Comparison of ENCODE assay signal across 19 cellular contexts in the genomic region with DNA sequence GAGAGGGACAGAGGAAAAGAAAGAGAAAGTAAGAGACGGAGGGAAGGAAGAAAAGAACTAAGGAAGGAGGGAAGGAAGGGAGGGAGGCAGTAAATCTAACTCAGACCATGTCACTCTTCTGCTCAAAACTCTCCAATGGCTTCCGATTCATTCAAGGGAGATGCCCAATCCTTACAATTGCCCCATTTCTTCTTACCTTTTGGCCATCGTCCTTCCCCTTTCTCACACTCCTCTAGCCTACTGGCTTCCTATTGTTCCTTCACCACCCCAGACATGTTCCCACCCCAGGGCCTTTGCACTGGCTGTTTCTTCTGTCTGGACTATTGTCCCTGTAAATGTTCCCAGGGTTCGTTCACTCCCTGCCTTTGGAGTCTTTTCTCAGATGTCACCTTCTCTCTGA.
A peak's percentile ranks its signal among the peaks of the same experiment; 100 is the strongest.
DNase-seq lines count a peak whose midpoint lies in the region; ATAC-seq and TF ChIP-seq lines count a peak whose summit lies in the region.
"Had no signal": no experiment of that assay in that cellular context is flagged by ENCODE, and none has a peak within 500 bp of the region (broad histone marks: within the 10 kb centered on the region; RNA-seq: fewer than 3 reads in every experiment).

No MANE protein-coding gene starts in this region.

- no peaks in the 10 kb centered on the region for H3K9me3 Mint-ChIP-seq in activated B cell treated with CpG ODN at 0.5 μM for 24 hours
- H3K9me3 Mint-ChIP-seq in glutamatergic neuron (ENCODE audit: unreplicated experiment) = no peaks in the 10 kb centered on the region
- peaks cover 16% of the 10 kb centered on the region for H3K9me3 Mint-ChIP-seq in natural killer cell treated with Interleukin-12 subunit alpha and Interleukin-12 subunit beta and Interleukin-15 and Interleukin-18, amount 100 ng/mL, for 72 hours
- peaks cover 16% of the 10 kb centered on the region for H3K9me3 Mint-ChIP-seq in activated T-helper 1 cell treated with anti-CD3 and anti-CD28 coated beads, Interleukin-12 subunit alpha, Interleukin-12 subunit beta, Interleukin-2, Interleukin-4 antibody, amounts not matched to agents 30 ng/mL and 10 ng/mL and 1 ng/mL, durations not matched to agents 14 hours and 24 hours and 36 hours
- H3K9me3 Mint-ChIP-seq: CD4-positive, alpha-beta T cell had no signal

- H3K4me3 ChIP-seq in HEK293 (ENCODE audit: low read depth, low read length) = no peak overlapping the region
- H3K4me3 ChIP-seq: A549; BLaER1 treated with 17β-estradiol and CSF1 and Interleukin-3, amounts not matched to agents 10 nM and 100 nM had no signal

- H3K27me3 Mint-ChIP-seq in activated B cell treated with CpG ODN at 0.5 μM for 24 hours (no peaks in the 10 kb centered on the region), glutamatergic neuron (ENCODE audit: unreplicated experiment) (no peaks in the 10 kb centered on the region)
- no peaks in the 10 kb centered on the region for H3K27me3 Mint-ChIP-seq in natural killer cell treated with Interleukin-12 subunit alpha and Interleukin-12 subunit beta and Interleukin-15 and Interleukin-18, amount 100 ng/mL, for 72 hours
- H3K27me3 Mint-ChIP-seq in activated T-helper 1 cell treated with anti-CD3 and anti-CD28 coated beads, Interleukin-12 subunit alpha, Interleukin-12 subunit beta, Interleukin-2, Interleukin-4 antibody, amounts not matched to agents 30 ng/mL and 10 ng/mL and 1 ng/mL, durations not matched to agents 14 hours and 24 hours and 36 hours (ENCODE audit: insufficient read depth) = no peaks in the 10 kb centered on the region
- H3K27me3 Mint-ChIP-seq: B cell; CD4-positive, alpha-beta T cell had no signal

- H3K27ac ChIP-seq in 22Rv1 = peak overlapping the region; percentile 41; the same call in 1 of the 2 replicates
- no peak overlapping the region for H3K27ac ChIP-seq in HEK293 (ENCODE audit: extremely low read depth, low read depth, low read length)
- H3K27ac ChIP-seq: A549; BLaER1 treated with 17β-estradiol and CSF1 and Interleukin-3, amounts not matched to agents 10 nM and 100 nM; C4-2B had no signal

- H3K27ac Mint-ChIP-seq in activated B cell treated with CpG ODN at 0.5 μM for 24 hours = peak overlapping the region; percentile 19
- peak overlapping the region; percentile 13 for H3K27ac Mint-ChIP-seq in glutamatergic neuron (ENCODE audit: unreplicated experiment)
- no peak overlapping the region for H3K27ac Mint-ChIP-seq in natural killer cell treated with Interleukin-12 subunit alpha and Interleukin-12 subunit beta and Interleukin-15 and Interleukin-18, amount 100 ng/mL, for 72 hours
- H3K27ac Mint-ChIP-seq in activated T-helper 1 cell treated with anti-CD3 and anti-CD28 coated beads, Interleukin-12 subunit alpha, Interleukin-12 subunit beta, Interleukin-2, Interleukin-4 antibody, amounts not matched to agents 30 ng/mL and 10 ng/mL and 1 ng/mL, durations not matched to agents 14 hours and 24 hours and 36 hours = no peak overlapping the region
- H3K27ac Mint-ChIP-seq: B cell; CD4-positive, alpha-beta T cell; CD8-positive, alpha-beta T cell had no signal

- POLR2A ChIA-PET in HEK293 (lab: Yijun Ruan, JAX) (no interaction called here), activated B cell treated with CpG ODN at 0.5 μM for 24 hours (lab: Charles Lee) (no interaction called here)

- H3K36me3 Mint-ChIP-seq in activated B cell treated with CpG ODN at 0.5 μM for 24 hours (ENCODE audit: low read depth) (no peaks in the 10 kb centered on the region), glutamatergic neuron (ENCODE audit: unreplicated experiment) (peaks cover 15% of the 10 kb centered on the region)
- no peaks in the 10 kb centered on the region for H3K36me3 Mint-ChIP-seq in natural killer cell treated with Interleukin-12 subunit alpha and Interleukin-12 subunit beta and Interleukin-15 and Interleukin-18, amount 100 ng/mL, for 72 hours
- H3K36me3 Mint-ChIP-seq in activated T-helper 1 cell treated with anti-CD3 and anti-CD28 coated beads, Interleukin-12 subunit alpha, Interleukin-12 subunit beta, Interleukin-2, Interleukin-4 antibody, amounts not matched to agents 30 ng/mL and 10 ng/mL and 1 ng/mL, durations not matched to agents 14 hours and 24 hours and 36 hours (ENCODE audit: low read depth) = no peaks in the 10 kb centered on the region
- H3K36me3 Mint-ChIP-seq: CD8-positive, alpha-beta T cell had no signal

- TF ChIP-seq CTCF in 22Rv1 (IDR thresholded peaks at IDR 0.05) (no peak), HEK293 (tag by site-specific recombination; IDR thresholded peaks at IDR 0.05) (no peak), activated B cell treated with CpG ODN at 0.5 μM for 24 hours (IDR thresholded peaks at IDR 0.05) (no peak), glutamatergic neuron (IDR thresholded peaks at IDR 0.05; ENCODE audit: partially characterized antibody, unreplicated experiment) (no peak)

- H3K4me1 Mint-ChIP-seq in activated B cell treated with CpG ODN at 0.5 μM for 24 hours (no peaks in the 10 kb centered on the region), glutamatergic neuron (ENCODE audit: low read depth, unreplicated experiment) (peaks cover 23% of the 10 kb centered on the region)
- no peaks in the 10 kb centered on the region for H3K4me1 Mint-ChIP-seq in natural killer cell treated with Interleukin-12 subunit alpha and Interleukin-12 subunit beta and Interleukin-15 and Interleukin-18, amount 100 ng/mL, for 72 hours (ENCODE audit: low read depth in 2 of 2)
- no peaks in the 10 kb centered on the region for H3K4me1 Mint-ChIP-seq in activated T-helper 1 cell treated with anti-CD3 and anti-CD28 coated beads, Interleukin-12 subunit alpha, Interleukin-12 subunit beta, Interleukin-2, Interleukin-4 antibody, amounts not matched to agents 30 ng/mL and 10 ng/mL and 1 ng/mL, durations not matched to agents 14 hours and 24 hours and 36 hours (ENCODE audit: low read depth)
- H3K4me1 Mint-ChIP-seq: B cell had no signal

- no peaks in the 10 kb centered on the region for H3K36me3 ChIP-seq in HEK293 (ENCODE audit: control insufficient read depth in 2 of 2, insufficient read depth in 1 of 2, low read length in 2 of 2)
- H3K36me3 ChIP-seq: BLaER1 treated with 17β-estradiol and CSF1 and Interleukin-3, amounts not matched to agents 10 nM and 100 nM had no signal

- H3K4me3 Mint-ChIP-seq in activated B cell treated with CpG ODN at 0.5 μM for 24 hours (no peak overlapping the region), glutamatergic neuron (ENCODE audit: unreplicated experiment) (no peak overlapping the region)
- no peak overlapping the region for H3K4me3 Mint-ChIP-seq in natural killer cell treated with Interleukin-12 subunit alpha and Interleukin-12 subunit beta and Interleukin-15 and Interleukin-18, amount 100 ng/mL, for 72 hours
- no peak overlapping the region for H3K4me3 Mint-ChIP-seq in activated T-helper 1 cell treated with anti-CD3 and anti-CD28 coated beads, Interleukin-12 subunit alpha, Interleukin-12 subunit beta, Interleukin-2, Interleukin-4 antibody, amounts not matched to agents 30 ng/mL and 10 ng/mL and 1 ng/mL, durations not matched to agents 14 hours and 24 hours and 36 hours
- H3K4me3 Mint-ChIP-seq: B cell; CD4-positive, alpha-beta T cell; CD8-positive, alpha-beta T cell had no signal

- ATAC-seq in activated B cell treated with CpG ODN at 0.5 μM for 24 hours (ENCODE audit: low read depth) = no peak
- ATAC-seq in natural killer cell treated with Interleukin-12 subunit alpha and Interleukin-12 subunit beta and Interleukin-15 and Interleukin-18, amount 100 ng/mL, for 72 hours = no peak
- no peak for ATAC-seq in GM19328 (IDR thresholded peaks at IDR 0.05; ENCODE audit: unreplicated experiment)
- ATAC-seq: A549; CD8-positive, alpha-beta T cell had no signal

- intact Hi-C loops in activated B cell treated with CpG ODN at 0.5 μM for 24 hours (cut with micrococcal nuclease) = no loop called here
- intact Hi-C loops in activated T-helper 1 cell treated with anti-CD3 and anti-CD28 coated beads, Interleukin-12 subunit alpha, Interleukin-12 subunit beta, Interleukin-2, Interleukin-4 antibody, amounts not matched to agents 30 ng/mL and 10 ng/mL and 1 ng/mL, durations not matched to agents 14 hours and 24 hours and 36 hours (cut with micrococcal nuclease) = no loop called here

- peaks cover 5% of the 10 kb centered on the region for H3K4me1 ChIP-seq in HEK293 (ENCODE audit: control insufficient read depth, insufficient read depth, low read length)
- H3K4me1 ChIP-seq: BLaER1 treated with 17β-estradiol and CSF1 and Interleukin-3, amounts not matched to agents 10 nM and 100 nM; Caco-2 had no signal

- H3K9me3 ChIP-seq in HEK293 (ENCODE audit: control insufficient read depth, insufficient read depth, low read depth, low read length) = no peaks in the 10 kb centered on the region
- H3K9me3 ChIP-seq: A549, Caco-2 had no signal

- CTCF ChIA-PET in HEK293 (lab: Yijun Ruan, JAX) = no interaction called here
- CTCF ChIA-PET in activated B cell treated with CpG ODN at 0.5 μM for 24 hours (lab: Charles Lee) = no interaction called here

- no peak for DNase-seq in activated B cell treated with CpG ODN at 0.5 μM for 24 hours
- DNase-seq in glutamatergic neuron = no peak
- no peak for DNase-seq in natural killer cell treated with Interleukin-12 subunit alpha and Interleukin-12 subunit beta and Interleukin-15 and Interleukin-18, amount 100 ng/mL, for 72 hours (ENCODE audit: low spot score)
- DNase-seq in HT-29 (ENCODE audit: low spot score) = no peak
- DNase-seq in activated T-helper 1 cell treated with anti-CD3 and anti-CD28 coated beads, Interleukin-12 subunit alpha, Interleukin-12 subunit beta, Interleukin-2, Interleukin-4 antibody, amounts not matched to agents 30 ng/mL and 10 ng/mL and 1 ng/mL, durations not matched to agents 14 hours and 24 hours and 36 hours (ENCODE audit: low spot score) = no peak
- DNase-seq: AML-193; Caco-2; Calu3; CD4-positive, alpha-beta T cell; CD8-positive, alpha-beta T cell; DMS79 treated with DMSO at 0.1 percent for 48 hours; GF-D8 had no signal

TF ChIP-seq in HEK293, 187 proteins besides CTCF, POLR2A, EP300 and RAD21:
- TF ChIP-seq ZNF112 (tag by site-specific recombination; IDR thresholded peaks at IDR 0.05) (no peak), ZNF623 (tag by site-specific recombination; IDR thresholded peaks at IDR 0.05) (peak; percentile 83)

Comparison
In these comparisons a context has a peak if more than half of its experiments do, and no peak if none do; other contexts are left out.
1. H3K27ac Mint-ChIP-seq: peak in activated B cell treated with CpG ODN at 0.5 μM for 24 hours (single experiment) and glutamatergic neuron (single experiment); none in natural killer cell treated with Interleukin-12 subunit alpha and Interleukin-12 subunit beta and Interleukin-15 and Interleukin-18, amount 100 ng/mL, for 72 hours (0 of 2) and activated T-helper 1 cell treated with anti-CD3 and anti-CD28 coated beads, Interleukin-12 subunit alpha, Interleukin-12 subunit beta, Interleukin-2, Interleukin-4 antibody, amounts not matched to agents 30 ng/mL and 10 ng/mL and 1 ng/mL, durations not matched to agents 14 hours and 24 hours and 36 hours (single experiment).